ENCODE assay signal across 8 cellular contexts in the genomic region with DNA sequence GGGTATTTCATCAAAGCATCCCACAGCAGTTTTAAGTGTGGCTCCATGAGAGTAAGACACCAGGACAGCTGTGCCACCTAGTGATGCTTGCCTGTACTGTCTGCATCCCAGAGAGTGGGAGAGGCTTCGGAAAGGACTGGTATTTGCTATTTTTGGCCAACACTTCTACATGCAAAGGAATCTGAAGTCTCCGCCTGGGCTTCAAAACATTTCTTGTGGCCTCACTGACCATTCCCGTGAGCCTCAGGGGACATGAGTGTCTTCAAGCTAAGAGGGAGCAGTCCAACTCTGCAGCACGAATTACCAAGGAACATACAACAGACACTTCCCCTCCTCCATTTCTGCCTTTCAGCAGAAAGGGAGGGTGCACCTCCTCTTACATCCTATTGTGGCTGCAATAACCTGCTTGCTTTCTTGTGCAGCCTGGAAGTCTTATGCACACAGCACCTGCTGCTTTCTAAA.
A peak's percentile ranks its signal among the peaks of the same experiment; 100 is the strongest.
DNase-seq lines count a peak whose midpoint lies in the region.

No MANE protein-coding gene starts in this region.

- DNase-seq in Daoy (ENCODE audit: low read depth): peak; percentile 55
- DNase-seq in NCI-H2196 treated with DMSO at 0.1 percent for 48 hours (lab: John Stamatoyannopoulos, UW; ENCODE audit: unreplicated experiment): peak; percentile 7
- peak; percentile 9 to 68 for DNase-seq in dermis microvascular lymphatic vessel endothelial cell (ENCODE audit: low read depth in 2 of 2)
- peak; percentile 45 for DNase-seq in middle frontal gyrus (ENCODE audit: extremely low spot score, low spot score)
- no peak for DNase-seq in cerebellar nuclear complex (lab: John Stamatoyannopoulos, UW)
- DNase-seq in T-helper 2 cell: no peak
- DNase-seq in NOMO-1 (lab: John Stamatoyannopoulos, UW; ENCODE audit: unreplicated experiment in 2 of 2): no peak
- no peak for DNase-seq in NCI-H446 (lab: John Stamatoyannopoulos, UW)

Comparison
In these comparisons a context has a peak if more than half of its experiments do, and no peak if none do; other contexts are left out.
1. DNase-seq: peak in Daoy (single experiment), NCI-H2196 treated with DMSO at 0.1 percent for 48 hours (single experiment), dermis microvascular lymphatic vessel endothelial cell (2 of 2) and middle frontal gyrus (single experiment); none in cerebellar nuclear complex (0 of 2), T-helper 2 cell (0 of 5), NOMO-1 (0 of 2) and NCI-H446 (0 of 2).